ENCODE assay signal across 26 cellular contexts in genomic region chr15:88403461-88403860, GRCh38.
DNase-seq lines count a peak whose midpoint lies in the region; ATAC-seq and TF ChIP-seq lines count a peak whose summit lies in the region.
"Had no signal": no experiment of that assay in that cellular context is flagged by ENCODE, and none has a peak within 500 bp of the region (broad histone marks: within the 10 kb centered on the region; RNA-seq: fewer than 3 reads in every experiment).

No MANE protein-coding gene starts in this region.

- no peaks in the 10 kb centered on the region for H3K36me3 ChIP-seq in BLaER1
- H3K36me3 ChIP-seq in neuronal stem cell (replicated peaks in 1 of 2; ENCODE audit: control insufficient read depth in 2 of 2, insufficient read depth in 2 of 2, low read length in 2 of 2) = no peaks in the 10 kb centered on the region
- H3K36me3 ChIP-seq: neutrophil had no signal

- H2BK120ac ChIP-seq in neuronal stem cell (ENCODE audit: low read depth, low read length) = no peak overlapping the region

- H3K27me3 ChIP-seq in BLaER1 (no peaks in the 10 kb centered on the region), neuronal stem cell (ENCODE audit: control insufficient read depth in 3 of 3, insufficient read depth in 3 of 3, low read depth in 1 of 3, low read length in 3 of 3) (peaks cover 0 to 11% (median 0%) of the 10 kb centered on the region in 3 experiments)
- H3K27me3 ChIP-seq: neutrophil had no signal

- H3K18ac ChIP-seq in neuronal stem cell (ENCODE audit: low read length) = no peak overlapping the region

- peak overlapping the region; percentile 39 for H2AFZ ChIP-seq in neuronal stem cell (ENCODE audit: low read length)

- peak overlapping the region in 4 of 5 experiments; percentile 22 to 87 (median 84) for H3K27ac Mint-ChIP-seq in brain
- H3K27ac Mint-ChIP-seq: activated CD8-positive, alpha-beta T cell treated with anti-CD3 and anti-CD28 coated beads, Interleukin-2, amount 10 ng/mL, durations not matched to agents 7 days and 5 days; activated naive CD8-positive, alpha-beta T cell treated with anti-CD3 and anti-CD28 coated beads, Interleukin-2, amount 50 U/mL, for 24 hours had no signal

- H3K9me3 ChIP-seq in BLaER1 (peaks cover 24% of the 10 kb centered on the region), neuronal stem cell (replicated peaks in 1 of 2; ENCODE audit: control insufficient read depth in 2 of 2, insufficient read depth in 1 of 2, low read depth in 1 of 2, low read length in 2 of 2) (peaks cover 0 to 2% of the 10 kb centered on the region in 2 donors)
- H3K9me3 ChIP-seq: neutrophil, psoas muscle had no signal

- H3K27me3 Mint-ChIP-seq in brain = peaks cover 2% of the 10 kb centered on the region

- no peak overlapping the region for H3K9ac ChIP-seq in BLaER1
- no peak overlapping the region for H3K9ac ChIP-seq in neuronal stem cell (ENCODE audit: low read depth, low read length, poor library complexity)

- DNase-seq in NAMALWA (ENCODE audit: low spot score) (peak; percentile 21), neuronal stem cell (ENCODE audit: low spot score) (no peak), HPDE6-E6E7 (ENCODE audit: extremely low spot score) (no peak), NCI-H2107 treated with DMSO at 0.1 percent for 48 hours (lab: John Stamatoyannopoulos, UW; ENCODE audit: unreplicated experiment) (no peak), NCI-H1694 treated with DMSO at 0.1 percent for 48 hours (lab: John Stamatoyannopoulos, UW) (no peak)
- DNase-seq: activated CD4-positive, alpha-beta T cell treated with anti-CD3 and anti-CD28 coated beads for 1 hour; activated CD8-positive, alpha-beta T cell treated with anti-CD3 and anti-CD28 coated beads, Interleukin-2, amount 10 ng/mL, durations not matched to agents 7 days and 5 days; activated effector memory CD4-positive, alpha-beta T cell treated with anti-CD3 and anti-CD28 coated beads, Interleukin-2, amount 50 U/mL, for 16 hours; activated naive CD8-positive, alpha-beta T cell treated with anti-CD3 and anti-CD28 coated beads, Interleukin-2, amount 50 U/mL, for 24 hours; activated T-cell treated with anti-CD3 and anti-CD28 coated beads for 4 hours; Calu3; EL; NCI-H1417 treated with DMSO at 0.1 percent for 48 hours; NCI-H2107; NCI-H510A; psoas muscle; stimulated activated CD8-positive, alpha-beta memory T cell treated with anti-CD3 and anti-CD28 coated beads, Interleukin-4, amount 100 ng/mL, for 48 hours; trophoblast cell had no signal

- H3K4me2 ChIP-seq in BLaER1 = peak overlapping the region; percentile 85
- H3K4me2 ChIP-seq in neuronal stem cell (ENCODE audit: insufficient read depth, low read length, poor library complexity, severe bottlenecking) = no peak overlapping the region

- no peak overlapping the region for H3K4me3 ChIP-seq in BLaER1
- H3K4me3 ChIP-seq in neuronal stem cell (ENCODE audit: low read length in 2 of 2) = no peak overlapping the region
- H3K4me3 ChIP-seq: psoas muscle had no signal

- no peaks in the 10 kb centered on the region for H3K79me1 ChIP-seq in neuronal stem cell (ENCODE audit: low read depth, low read length)

- no peak overlapping the region for H2AK5ac ChIP-seq in neuronal stem cell (ENCODE audit: low read depth, low read length)

- no peak overlapping the region for H2BK12ac ChIP-seq in neuronal stem cell (ENCODE audit: low read length)

- peaks cover 63% of the 10 kb centered on the region for H3K4me1 ChIP-seq in BLaER1
- peaks cover 0 to 7% of the 10 kb centered on the region in 2 donors for H3K4me1 ChIP-seq in neuronal stem cell (ENCODE audit: control insufficient read depth in 2 of 2, insufficient read depth in 1 of 2, low read depth in 1 of 2, low read length in 2 of 2)
- H3K4me1 ChIP-seq: psoas muscle had no signal

- no peaks in the 10 kb centered on the region for H3K36me3 Mint-ChIP-seq in brain

- no peak overlapping the region for H3K23ac ChIP-seq in neuronal stem cell (ENCODE audit: low read depth, low read length, poor library complexity)

- ATAC-seq in HG02588 (IDR thresholded peaks at IDR 0.05; ENCODE audit: unreplicated experiment) = no peak
- ATAC-seq: activated CD8-positive, alpha-beta T cell treated with anti-CD3 and anti-CD28 coated beads, Interleukin-2, amount 10 ng/mL, durations not matched to agents 7 days and 5 days; activated naive CD8-positive, alpha-beta T cell treated with anti-CD3 and anti-CD28 coated beads, Interleukin-2, amount 50 U/mL, for 24 hours; HCT116; psoas muscle had no signal

- peak overlapping the region in 3 of 5 experiments; percentile 13 to 56 (median 45) for H3K4me3 Mint-ChIP-seq in brain
- H3K4me3 Mint-ChIP-seq: activated CD8-positive, alpha-beta T cell treated with anti-CD3 and anti-CD28 coated beads, Interleukin-2, amount 10 ng/mL, durations not matched to agents 7 days and 5 days; activated naive CD8-positive, alpha-beta T cell treated with anti-CD3 and anti-CD28 coated beads, Interleukin-2, amount 50 U/mL, for 24 hours had no signal

- no peaks in the 10 kb centered on the region for H4K20me1 ChIP-seq in BLaER1

- no peak overlapping the region for H4K8ac ChIP-seq in neuronal stem cell (ENCODE audit: low read depth, low read length)

- H3K27ac ChIP-seq in BLaER1 = peak overlapping the region; percentile 97
- H3K27ac ChIP-seq in neuronal stem cell (replicated peaks; ENCODE audit: low read length) = no peak overlapping the region
- H3K27ac ChIP-seq: C4-2B, HL-60, neutrophil, psoas muscle, RWPE1 had no signal

- no peak overlapping the region for H3K14ac ChIP-seq in neuronal stem cell (ENCODE audit: low read length)

- H2BK15ac ChIP-seq in neuronal stem cell (ENCODE audit: low read length) = no peak overlapping the region

- no peak for TF ChIP-seq CTCF in brain (conservative IDR thresholded peaks at IDR 0.05)

- no peak overlapping the region for H4K91ac ChIP-seq in neuronal stem cell (ENCODE audit: low read depth, low read length, poor library complexity)

- H3K4ac ChIP-seq in neuronal stem cell (ENCODE audit: low read length) = no peak overlapping the region

- peaks cover 2 to 10% (median 3%) of the 10 kb centered on the region in 5 experiments for H3K9me3 Mint-ChIP-seq in brain
- H3K9me3 Mint-ChIP-seq: activated naive CD8-positive, alpha-beta T cell treated with anti-CD3 and anti-CD28 coated beads, Interleukin-2, amount 50 U/mL, for 24 hours had no signal

- H2BK5ac ChIP-seq in neuronal stem cell (ENCODE audit: low read length) = no peak overlapping the region

- peaks cover 35% of the 10 kb centered on the region for H3K4me1 Mint-ChIP-seq in brain

- no CpG with 5 or more reads among the region's 8 CpGs for WGBS in neuronal stem cell (ENCODE audit: extremely low coverage in 2 of 2, insufficient read length in 2 of 2, insufficient replicate concordance in 1 of 2), 2 donors
